ENCODE assay signal across 11 cellular contexts in the genomic region with DNA sequence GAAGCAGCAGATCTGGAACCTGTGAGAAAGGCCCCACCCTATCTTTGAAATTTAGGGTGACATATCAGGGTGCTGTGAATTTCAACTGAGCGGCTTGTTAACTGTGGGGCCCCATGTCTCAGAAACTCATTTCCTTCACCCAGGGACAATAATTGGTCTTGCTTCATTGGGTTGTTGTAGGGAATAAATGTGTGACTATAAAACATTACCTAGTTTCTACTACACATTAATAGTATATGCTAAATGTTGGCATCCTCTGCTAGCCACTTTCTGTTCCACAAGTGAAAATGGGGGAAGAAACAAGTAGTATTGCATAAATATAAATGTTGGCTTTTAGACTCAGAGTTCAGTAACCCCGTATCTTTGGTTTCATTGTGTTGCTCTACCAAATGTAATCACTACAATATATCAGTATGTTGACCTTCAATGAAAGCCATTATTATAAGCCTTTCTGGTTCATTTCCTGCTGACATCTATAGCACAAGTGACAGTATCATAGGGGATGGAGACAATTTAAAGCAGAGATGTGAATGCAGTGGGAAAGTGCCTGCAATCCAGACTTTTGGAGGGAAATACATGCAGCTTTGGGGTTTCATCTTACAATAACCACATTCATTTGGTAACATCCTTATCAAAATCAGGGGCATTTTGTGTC.
DNase-seq lines count a peak whose midpoint lies in the region; ATAC-seq and TF ChIP-seq lines count a peak whose summit lies in the region.
"Had no signal": no experiment of that assay in that cellular context is flagged by ENCODE, and none has a peak within 500 bp of the region (broad histone marks: within the 10 kb centered on the region; RNA-seq: fewer than 3 reads in every experiment).

No MANE protein-coding gene starts in this region.

- H3K27me3 ChIP-seq in IMR-90 (ENCODE audit: control insufficient read depth, insufficient read depth, low read length) = no peaks in the 10 kb centered on the region
- H3K27me3 ChIP-seq in neuronal stem cell (ENCODE audit: control insufficient read depth in 3 of 3, insufficient read depth in 3 of 3, low read depth in 1 of 3, low read length in 3 of 3) = no peaks in the 10 kb centered on the region

- H2AFZ ChIP-seq in IMR-90 (replicated peaks; ENCODE audit: low read length, poor library complexity) (no peak overlapping the region), neuronal stem cell (ENCODE audit: low read length) (no peak overlapping the region)

- TF ChIP-seq CTCF in IMR-90 (conservative IDR thresholded peaks at IDR 0.05; ENCODE audit: low read depth, low read length) = no peak
- TF ChIP-seq CTCF in osteocyte (IDR thresholded peaks at IDR 0.05) = no peak

- peak overlapping the region; percentile 90 for H2BK20ac ChIP-seq in IMR-90 (ENCODE audit: low read depth, low read length)

- peaks cover 14 to 15% of the 10 kb centered on the region in 2 donors for H3K9me3 Mint-ChIP-seq in effector memory CD8-positive, alpha-beta T cell
- H3K9me3 Mint-ChIP-seq in activated naive CD4-positive, alpha-beta T cell treated with anti-CD3 and anti-CD28 coated beads, Interleukin-2, amount 50 U/mL, for 72 hours = peaks cover 12 to 13% of the 10 kb centered on the region in 2 donors
- no peaks in the 10 kb centered on the region for H3K9me3 Mint-ChIP-seq in osteocyte (ENCODE audit: unreplicated experiment)

- H2BK5ac ChIP-seq in IMR-90 (ENCODE audit: low read depth, low read length, poor library complexity, severe bottlenecking) (peak overlapping the region; percentile 55), neuronal stem cell (ENCODE audit: low read length) (no peak overlapping the region)

- no peaks in the 10 kb centered on the region for H4K20me1 ChIP-seq in IMR-90 (ENCODE audit: insufficient read depth, low read length)

- H4K91ac ChIP-seq in IMR-90 (ENCODE audit: insufficient read depth, low read depth, low read length) (peak overlapping the region; percentile 10; the same call in 1 of the 2 replicates), neuronal stem cell (ENCODE audit: low read depth, low read length, poor library complexity) (peak overlapping the region; percentile 43)

- ATAC-seq in GM19324 (IDR thresholded peaks at IDR 0.05; ENCODE audit: low FRiP score, unreplicated experiment) = peak; percentile 13
- peak; percentile 37 for ATAC-seq in HG02840 (IDR thresholded peaks at IDR 0.05; ENCODE audit: low FRiP score, unreplicated experiment)
- no peak for ATAC-seq in IMR-90 (ENCODE audit: low read depth)
- no peak for ATAC-seq in effector memory CD8-positive, alpha-beta T cell (replicated peaks)
- no peak for ATAC-seq in activated naive CD4-positive, alpha-beta T cell treated with anti-CD3 and anti-CD28 coated beads, Interleukin-2, amount 50 U/mL, for 72 hours

- peak overlapping the region; percentile 81; the same call in 1 of the 2 replicates for H3K18ac ChIP-seq in IMR-90 (ENCODE audit: low read depth, low read length)
- H3K18ac ChIP-seq in neuronal stem cell (ENCODE audit: low read length) = no peak overlapping the region

- H3K4ac ChIP-seq in IMR-90 (ENCODE audit: low read depth, low read length) (peak overlapping the region; percentile 81; the same call in 1 of the 2 replicates), neuronal stem cell (ENCODE audit: low read length) (no peak overlapping the region)

- no peak overlapping the region for H3K56ac ChIP-seq in IMR-90 (ENCODE audit: extremely low read depth, insufficient read depth, low read length)

- POLR2A ChIA-PET in IMR-90 (lab: Charles Lee; ENCODE audit: unreplicated experiment) = no interaction called here

- H3K36me3 Mint-ChIP-seq in effector memory CD8-positive, alpha-beta T cell (ENCODE audit: insufficient read depth) = no peaks in the 10 kb centered on the region
- no peaks in the 10 kb centered on the region for H3K36me3 Mint-ChIP-seq in activated naive CD4-positive, alpha-beta T cell treated with anti-CD3 and anti-CD28 coated beads, Interleukin-2, amount 50 U/mL, for 72 hours
- no peaks in the 10 kb centered on the region for H3K36me3 Mint-ChIP-seq in osteocyte (ENCODE audit: unreplicated experiment)

- H3K79me1 ChIP-seq in IMR-90 (ENCODE audit: low read depth in 1 of 2, low read length in 2 of 2) = no peaks in the 10 kb centered on the region
- no peaks in the 10 kb centered on the region for H3K79me1 ChIP-seq in neuronal stem cell (ENCODE audit: low read depth, low read length)

- no peaks in the 10 kb centered on the region for H3K36me3 ChIP-seq in IMR-90 (ENCODE audit: control insufficient read depth, insufficient read depth, low read length)
- no peaks in the 10 kb centered on the region for H3K36me3 ChIP-seq in neuronal stem cell (replicated peaks in 1 of 2; ENCODE audit: control insufficient read depth in 2 of 2, insufficient read depth in 2 of 2, low read length in 2 of 2)

- H2BK120ac ChIP-seq in IMR-90 (ENCODE audit: low read depth, low read length) (peak overlapping the region; percentile 68; the same call in 1 of the 2 replicates), neuronal stem cell (ENCODE audit: low read depth, low read length) (no peak overlapping the region)

- H4K8ac ChIP-seq in IMR-90 (ENCODE audit: low read depth in 2 of 2, low read length in 2 of 2) (peak overlapping the region in 1 of 2 experiments; percentile 45; a peak in 1 of 4 replicates), neuronal stem cell (ENCODE audit: low read depth, low read length) (no peak overlapping the region)

- H3K4me2 ChIP-seq in IMR-90 (ENCODE audit: low read depth, low read length) = peak overlapping the region; percentile 38; the same call in 1 of the 2 replicates
- H3K4me2 ChIP-seq in neuronal stem cell (ENCODE audit: insufficient read depth, low read length, poor library complexity, severe bottlenecking) = no peak overlapping the region

- peak overlapping the region; percentile 75; the same call in 1 of the 2 replicates for H4K5ac ChIP-seq in IMR-90 (ENCODE audit: low read depth, low read length)

- H2AK9ac ChIP-seq in IMR-90 (replicated peaks; ENCODE audit: low read depth, low read length, poor library complexity) = no peak overlapping the region

- no peak overlapping the region for H3K27ac ChIP-seq in IMR-90 (ENCODE audit: insufficient read depth, low read length)
- peak overlapping the region; percentile 73 for H3K27ac ChIP-seq in neuronal stem cell (replicated peaks; ENCODE audit: low read length)

- H3K4me1 ChIP-seq in IMR-90 (ENCODE audit: control insufficient read depth, insufficient read depth, low read length) (peaks cover 12% of the 10 kb centered on the region), neuronal stem cell (ENCODE audit: control insufficient read depth in 2 of 2, insufficient read depth in 1 of 2, low read depth in 1 of 2, low read length in 2 of 2) (peaks cover 0 to 10% of the 10 kb centered on the region in 2 donors)

- H3K4me1 Mint-ChIP-seq in effector memory CD8-positive, alpha-beta T cell (ENCODE audit: low read depth in 2 of 2) = no peaks in the 10 kb centered on the region
- peaks cover 24% of the 10 kb centered on the region for H3K4me1 Mint-ChIP-seq in osteocyte (ENCODE audit: unreplicated experiment)

- peak overlapping the region; percentile 93; the same call in 1 of the 3 replicates for H2BK15ac ChIP-seq in IMR-90 (ENCODE audit: low read depth, low read length)
- no peak overlapping the region for H2BK15ac ChIP-seq in neuronal stem cell (ENCODE audit: low read length)

- no peaks in the 10 kb centered on the region for H3K9me1 ChIP-seq in IMR-90 (ENCODE audit: insufficient read depth, low read length)

- H3K9me3 ChIP-seq in IMR-90 (ENCODE audit: control insufficient read depth, insufficient read depth, low read length) = no peaks in the 10 kb centered on the region
- H3K9me3 ChIP-seq in neuronal stem cell (replicated peaks in 1 of 2; ENCODE audit: control insufficient read depth in 2 of 2, insufficient read depth in 1 of 2, low read depth in 1 of 2, low read length in 2 of 2) = no peaks in the 10 kb centered on the region

- dilution Hi-C loops in IMR-90 (cut with HindIII; ENCODE audit: low sequenced_read_pairs, unreplicated experiment) = no loop called here

- H3K4me3 ChIP-seq in IMR-90 (ENCODE audit: insufficient read depth, low read depth, low read length) (no peak overlapping the region), neuronal stem cell (ENCODE audit: low read length in 2 of 2) (no peak overlapping the region)

- no peak overlapping the region for H3K9ac ChIP-seq in IMR-90 (ENCODE audit: low read depth, low read length)
- H3K9ac ChIP-seq in neuronal stem cell (ENCODE audit: low read depth, low read length, poor library complexity) = no peak overlapping the region

- H2AK5ac ChIP-seq in IMR-90 (ENCODE audit: low read depth, low read length) (peak overlapping the region; percentile 90), neuronal stem cell (ENCODE audit: low read depth, low read length) (no peak overlapping the region)

- no CpG with 5 or more reads among the region's 2 CpGs for WGBS in IMR-90 (ENCODE audit: extremely low coverage in 2 of 2, insufficient read length in 1 of 2), 2 experiments
- WGBS in neuronal stem cell (ENCODE audit: extremely low coverage in 2 of 2, insufficient read length in 2 of 2, insufficient replicate concordance in 1 of 2), 2 donors = no CpG with 5 or more reads among the region's 2 CpGs

- TF ChIP-seq POLR2A in IMR-90 (IDR thresholded peaks at IDR 0.05; ENCODE audit: low read depth, low read length) = no peak

- H3K14ac ChIP-seq in IMR-90 (replicated peaks; ENCODE audit: low read depth, low read length) = peak overlapping the region; percentile 85
- H3K14ac ChIP-seq in neuronal stem cell (ENCODE audit: low read length) = no peak overlapping the region

- H3K23ac ChIP-seq in IMR-90 (ENCODE audit: low read depth, low read length) (peak overlapping the region; percentile 20; the same call in 1 of the 2 replicates), neuronal stem cell (ENCODE audit: low read depth, low read length, poor library complexity) (no peak overlapping the region)

- intact Hi-C loops in IMR-90 (cut with micrococcal nuclease) = no loop called here

- DNase-seq in IMR-90 = no peak
- DNase-seq in neuronal stem cell (ENCODE audit: low spot score) = no peak
- DNase-seq in effector memory CD8-positive, alpha-beta T cell = no peak
- DNase-seq in GF-D8 (lab: John Stamatoyannopoulos, UW) = no peak
- no peak for DNase-seq in activated naive CD4-positive, alpha-beta T cell treated with anti-CD3 and anti-CD28 coated beads, Interleukin-2, amount 50 U/mL, for 72 hours (ENCODE audit: low spot score in 2 of 2)
- DNase-seq in osteocyte (ENCODE audit: extremely low spot score, unreplicated experiment) = no peak
- DNase-seq: activated naive CD4-positive, alpha-beta T cell; NCI-H2171 had no signal

- CTCF ChIA-PET in IMR-90 (lab: Yijun Ruan, JAX) = no interaction called here

- TF ChIP-seq RAD21 in IMR-90 (IDR thresholded peaks at IDR 0.05; ENCODE audit: low read length) = no peak

- H3K4me3 Mint-ChIP-seq in effector memory CD8-positive, alpha-beta T cell = no peak overlapping the region
- H3K4me3 Mint-ChIP-seq in osteocyte (ENCODE audit: unreplicated experiment) = no peak overlapping the region

- no peaks in the 10 kb centered on the region for H3K27me3 Mint-ChIP-seq in effector memory CD8-positive, alpha-beta T cell
- H3K27me3 Mint-ChIP-seq in osteocyte (ENCODE audit: unreplicated experiment) = no peaks in the 10 kb centered on the region
- H3K27me3 Mint-ChIP-seq: type B pancreatic cell had no signal

- H3K27ac Mint-ChIP-seq in effector memory CD8-positive, alpha-beta T cell = no peak overlapping the region
- no peak overlapping the region for H3K27ac Mint-ChIP-seq in activated naive CD4-positive, alpha-beta T cell treated with anti-CD3 and anti-CD28 coated beads, Interleukin-2, amount 50 U/mL, for 72 hours
- H3K27ac Mint-ChIP-seq in osteocyte (ENCODE audit: unreplicated experiment) = no peak overlapping the region

- BruUV-seq in IMR-90 (replicated peaks; lab: Mats Ljungman, UMichigan) = no TSS peak

- no peak overlapping the region for H2BK12ac ChIP-seq in neuronal stem cell (ENCODE audit: low read length)

- in situ Hi-C loops in IMR-90 (cut with MboI; ENCODE audit: low sequenced_read_pairs) = no loop called here

Comparison
In these comparisons a context has a peak if more than half of its experiments do, and no peak if none do; other contexts are left out.
1. ATAC-seq: peak in GM19324 (single experiment) and HG02840 (single experiment); none in IMR-90 (single experiment), effector memory CD8-positive, alpha-beta T cell (single experiment) and activated naive CD4-positive, alpha-beta T cell treated with anti-CD3 and anti-CD28 coated beads, Interleukin-2, amount 50 U/mL, for 72 hours (0 of 2).